In genomic region chr3:37962906-37963486, GRCh38 we compare ENCODE assay signal across 17 cellular contexts. TPM values are rescaled to one million over a fixed set of nuclear protein-coding genes. Genes with fewer than 3 reads are reported as not detected.
DNase-seq lines count a peak whose midpoint lies in the region; ATAC-seq and TF ChIP-seq lines count a peak whose summit lies in the region.
"Had no signal": no experiment of that assay in that cellular context is flagged by ENCODE, and none has a peak within 500 bp of the region (broad histone marks: within the 10 kb centered on the region; RNA-seq: fewer than 3 reads in every experiment).

No MANE protein-coding gene starts in this region.

- no peak overlapping the region for H3K9ac ChIP-seq in SK-N-SH
- H3K9ac ChIP-seq in endocrine pancreas (ENCODE audit: control insufficient read depth, insufficient read depth, low read length), result no peak overlapping the region

- DNase-seq in SK-N-SH, result no peak
- no peak for DNase-seq in mesothelial cell of epicardium (ENCODE audit: low spot score in 2 of 2, unreplicated experiment in 2 of 2)
- DNase-seq in uterus, result no peak
- no peak for DNase-seq in SIG-M5 treated with dmso at 0.1 percent for 504 hours (lab: John Stamatoyannopoulos, UW; ENCODE audit: unreplicated experiment)
- no peak for DNase-seq in NCI-H446 (lab: John Stamatoyannopoulos, UW)
- DNase-seq: activated CD4-positive, alpha-beta T cell treated with anti-CD3 and anti-CD28 coated beads, Interleukin-2, amount 50 U/mL, for 48 hours; activated effector memory CD4-positive, alpha-beta T cell treated with anti-CD3 and anti-CD28 coated beads, Interleukin-2, amount 50 U/mL, for 16 hours; NCI-H1930; substantia nigra; T-helper 9 cell had no signal

- no peak overlapping the region for H3K4me2 ChIP-seq in SK-N-SH

- H4K20me1 ChIP-seq in SK-N-SH (ENCODE audit: insufficient read depth), result no peaks in the 10 kb centered on the region

- TF ChIP-seq RAD21 in SK-N-SH (IDR thresholded peaks at IDR 0.05; ENCODE audit: low read length), result no peak

- POLR2A ChIA-PET in SK-N-SH (lab: Yijun Ruan, JAX), result no interaction called here

- peaks cover 5% of the 10 kb centered on the region for H3F3A ChIP-seq in SK-N-SH (replicated peaks; ENCODE audit: insufficient read depth)

- no peak for TF ChIP-seq EP300 in SK-N-SH (IDR thresholded peaks at IDR 0.05; ENCODE audit: borderline replicate concordance in 1 of 2, low read depth in 1 of 2, low read length in 1 of 2)

- peak overlapping the region; percentile 81 for H3K27ac Mint-ChIP-seq in mesothelial cell of epicardium

- H3K4me1 ChIP-seq in SK-N-SH (ENCODE audit: control insufficient read depth in 1 of 2, insufficient read depth in 2 of 2, low read depth in 1 of 2, low read length in 1 of 2) (peaks cover 15 to 18% of the 10 kb centered on the region in 2 experiments; a peak in 3 of 4 replicates), endocrine pancreas (ENCODE audit: control insufficient read depth, insufficient read depth, low read length) (peaks cover 20% of the 10 kb centered on the region), uterus (peaks cover 0 to 10% of the 10 kb centered on the region in 2 donors)

- intact Hi-C loops in uterus (cut with DNase I; ENCODE audit: low total_unique reads), result no loop called here

- H3K27ac ChIP-seq in SK-N-SH (ENCODE audit: low read depth in 2 of 2, low read length in 1 of 2), result peak overlapping the region in 1 of 2 experiments; percentile 28; a peak in 1 of 4 replicates
- peak overlapping the region; percentile 53 to 65 for H3K27ac ChIP-seq in uterus

- H3K4me1 Mint-ChIP-seq in mesothelial cell of epicardium, result peaks cover 19% of the 10 kb centered on the region
- H3K4me1 Mint-ChIP-seq: central memory CD8-positive, alpha-beta T cell had no signal

- H3K9me3 ChIP-seq in SK-N-SH (no peaks in the 10 kb centered on the region), endocrine pancreas (ENCODE audit: control insufficient read depth, low read length) (no peaks in the 10 kb centered on the region), uterus (no peaks in the 10 kb centered on the region)
- H3K9me3 ChIP-seq: esophagus muscularis mucosa had no signal

- H3K9me2 ChIP-seq in SK-N-SH, result no peaks in the 10 kb centered on the region

- H3K27me3 ChIP-seq in SK-N-SH (ENCODE audit: insufficient read depth) (no peaks in the 10 kb centered on the region), endocrine pancreas (ENCODE audit: control insufficient read depth, insufficient read depth, low read length) (no peaks in the 10 kb centered on the region), uterus (no peaks in the 10 kb centered on the region)
- H3K27me3 ChIP-seq: esophagus muscularis mucosa had no signal

- 0 out of 2 replicates have a peak, but pooled peaks cover 5% of the 10 kb centered on the region for H3K79me2 ChIP-seq in SK-N-SH (ENCODE audit: insufficient read depth)

- H3K9me3 Mint-ChIP-seq in mesothelial cell of epicardium, result no peaks in the 10 kb centered on the region
- H3K9me3 Mint-ChIP-seq: central memory CD8-positive, alpha-beta T cell had no signal

- peaks cover 5% of the 10 kb centered on the region for H3K36me3 Mint-ChIP-seq in mesothelial cell of epicardium

- TF ChIP-seq POLR2A in uterus (IDR thresholded peaks at IDR 0.05), result no peak

- H2AFZ ChIP-seq in SK-N-SH (ENCODE audit: low read depth), result no peak overlapping the region

- TF ChIP-seq CTCF in SK-N-SH (IDR thresholded peaks at IDR 0.05) (no peak), mesothelial cell of epicardium (IDR thresholded peaks at IDR 0.05; ENCODE audit: unreplicated experiment) (no peak), uterus (IDR thresholded peaks at IDR 0.05) (no peak)

- no peak overlapping the region for H3K4me3 Mint-ChIP-seq in mesothelial cell of epicardium
- H3K4me3 Mint-ChIP-seq: central memory CD8-positive, alpha-beta T cell had no signal

- H3K4me3 ChIP-seq in SK-N-SH (ENCODE audit: low read depth in 2 of 2, low read length in 1 of 2), result no peak overlapping the region
- H3K4me3 ChIP-seq in endocrine pancreas (ENCODE audit: control insufficient read depth, insufficient read depth, low read length), result peak overlapping the region; percentile 41
- H3K4me3 ChIP-seq in uterus, result no peak overlapping the region
- H3K4me3 ChIP-seq: esophagus muscularis mucosa, skin epidermis had no signal

- H3K36me3 ChIP-seq in SK-N-SH (replicated peaks in 1 of 2; ENCODE audit: control insufficient read depth in 1 of 2, insufficient read depth in 2 of 2, low read length in 1 of 2) (peaks cover 8 to 12% of the 10 kb centered on the region in 2 experiments), endocrine pancreas (ENCODE audit: control insufficient read depth, insufficient read depth, low read length) (no peaks in the 10 kb centered on the region), uterus (no peaks in the 10 kb centered on the region)

- H3K27me3 Mint-ChIP-seq in mesothelial cell of epicardium (ENCODE audit: low read depth), result no peaks in the 10 kb centered on the region
- H3K27me3 Mint-ChIP-seq: central memory CD8-positive, alpha-beta T cell had no signal

- ATAC-seq in SK-N-SH treated with all-trans-retinoic acid at 6 μM for 48 hours, result peak; percentile 41; the same call in 2 of the 3 replicates
- no peak for ATAC-seq in GM19324 (IDR thresholded peaks at IDR 0.05; ENCODE audit: low FRiP score, unreplicated experiment)

- CTCF ChIA-PET in SK-N-SH (lab: Yijun Ruan, JAX), result interaction anchor here (5.3 kb wide), 1 partner anchor 13 kb away, joined by 31 read pairs; no protein-coding TSS in a partner anchor

- 78% methylated on average over 6 of the region's 6 CpGs for WGBS in SK-N-SH (ENCODE audit: low lambda C conversion rate)

TF ChIP-seq in SK-N-SH treated with all-trans-retinoic acid at 6 μM for 48 hours, 23 proteins besides CTCF, POLR2A, EP300 and RAD21:
- TF ChIP-seq ZC3H10 (CRISPR knock-in tag; IDR thresholded peaks at IDR 0.05), result no peak
- TF ChIP-seq RARB (CRISPR knock-in tag; IDR thresholded peaks at IDR 0.05), result no peak
- no peak for TF ChIP-seq PPARA (CRISPR knock-in tag; IDR thresholded peaks at IDR 0.05; ENCODE audit: borderline replicate concordance)
- TF ChIP-seq ZNF565 (CRISPR knock-in tag; conservative IDR thresholded peaks at IDR 0.05; ENCODE audit: low read depth), result no peak
- TF ChIP-seq GLIS3 (CRISPR knock-in tag; IDR thresholded peaks at IDR 0.05), result no peak
- TF ChIP-seq TOX (CRISPR knock-in tag; IDR thresholded peaks at IDR 0.05; ENCODE audit: borderline replicate concordance), result no peak
- no peak for TF ChIP-seq OSR1 (CRISPR knock-in tag; IDR thresholded peaks at IDR 0.05)
- no peak for TF ChIP-seq TCF4 (CRISPR knock-in tag; IDR thresholded peaks at IDR 0.05; ENCODE audit: borderline replicate concordance)
- TF ChIP-seq SNAI2 (CRISPR knock-in tag; IDR thresholded peaks at IDR 0.05), result no peak
- no peak for TF ChIP-seq ZFP30 (CRISPR knock-in tag; IDR thresholded peaks at IDR 0.05)
TF ChIP-seq in SK-N-SH treated with all-trans-retinoic acid at 6 μM for 48 hours: peak in this region for 0.

TF ChIP-seq in SK-N-SH, 30 proteins besides CTCF, POLR2A, EP300 and RAD21 (continues in another document):
- TF ChIP-seq NFIC (IDR thresholded peaks at IDR 0.05; ENCODE audit: borderline replicate concordance), result no peak
- no peak for TF ChIP-seq RCOR1 (IDR thresholded peaks at IDR 0.05; ENCODE audit: low read length)
- TF ChIP-seq MAX (IDR thresholded peaks at IDR 0.05; ENCODE audit: low read depth), result no peak
- no peak for TF ChIP-seq TCF12 (IDR thresholded peaks at IDR 0.05)
- TF ChIP-seq FOXJ3 (CRISPR knock-in tag; IDR thresholded peaks at IDR 0.05), result no peak
- no peak for TF ChIP-seq FOSL2 (IDR thresholded peaks at IDR 0.05; ENCODE audit: borderline replicate concordance, low read depth)
- no peak for TF ChIP-seq RFX5 (IDR thresholded peaks at IDR 0.05; ENCODE audit: low read length)
- no peak for TF ChIP-seq CHD2 (IDR thresholded peaks at IDR 0.05; ENCODE audit: low read length, partially characterized antibody)
- no peak for TF ChIP-seq USF1 (IDR thresholded peaks at IDR 0.05; ENCODE audit: borderline replicate concordance, low read depth)
- no peak for TF ChIP-seq EZH2phosphoT487 (IDR thresholded peaks at IDR 0.05; ENCODE audit: borderline replicate concordance, low read depth)
- TF ChIP-seq MXI1 (IDR thresholded peaks at IDR 0.05; ENCODE audit: low read depth, low read length), result no peak
- no peak for TF ChIP-seq IRF3 (IDR thresholded peaks at IDR 0.05; ENCODE audit: low read depth, low read length)
- TF ChIP-seq JUND (IDR thresholded peaks at IDR 0.05), result no peak
- TF ChIP-seq ELF1 (IDR thresholded peaks at IDR 0.05), result no peak

RNA-seq across cellular contexts. Expression of gene VILL, which starts 27.6 kb away (rescaled TPM):
- polyA plus RNA-seq in SK-N-SH (2012; rRNA removed), result 8.6 and 8.8 TPM in 2 replicates
- polyA plus RNA-seq in SK-N-SH (2012; cell fraction: cytosol; rRNA removed), result 2.4 and 3.9 TPM in 2 replicates
- 28.7 and 29.0 TPM in 2 replicates for polyA plus RNA-seq in SK-N-SH (2012; cell fraction: nucleus; rRNA removed)
- total RNA-seq in mesothelial cell of epicardium (15.3 to 16.7 TPM (median 16.4 TPM) in 3 replicates), uterus (10 to 100 TPM in 1 of 4 donors, 1 to 10 TPM in 3; 1.8 to 18.7 (median 6.3) TPM)
- polyA plus RNA-seq: neural cell had no signal
